Comparison of ENCODE assay signal across 36 cellular contexts in genomic region chr5:159224471-159224870, GRCh38.
"Had no signal": no experiment of that assay in that cellular context is flagged by ENCODE, and none has a peak within 500 bp of the region (broad histone marks: within the 10 kb centered on the region; RNA-seq: fewer than 3 reads in every experiment).

No MANE protein-coding gene starts in this region.

- H3K9me3 ChIP-seq: Peyer's patch had no signal

- ATAC-seq: activated naive CD8-positive, alpha-beta T cell treated with anti-CD3 and anti-CD28 coated beads, Interleukin-2, amount 50 U/mL, for 24 hours; PC-3; Right ventricle myocardium inferior had no signal

- H3K36me3 ChIP-seq: cardiac muscle cell, Peyer's patch had no signal

- H3K4me1 Mint-ChIP-seq: activated B cell treated with CpG ODN at 0.5 μM for 24 hours; activated naive CD4-positive, alpha-beta T cell treated with anti-CD3 and anti-CD28 coated beads, Interleukin-2, amount 10 ng/mL, durations not matched to agents 7 days and 5 days; brain; central memory CD8-positive, alpha-beta T cell had no signal

- H3K36me3 Mint-ChIP-seq: activated CD4-positive, alpha-beta memory T cell treated with anti-CD3 and anti-CD28 coated beads for 36 hours; activated naive CD4-positive, alpha-beta T cell treated with anti-CD3 and anti-CD28 coated beads, Interleukin-2, amount 10 ng/mL, durations not matched to agents 7 days and 5 days; brain had no signal

- H3K27me3 ChIP-seq: Peyer's patch had no signal

- H3K27me3 Mint-ChIP-seq: activated B cell treated with CpG ODN at 0.5 μM for 24 hours; activated CD4-positive, alpha-beta memory T cell treated with anti-CD3 and anti-CD28 coated beads for 36 hours; activated naive CD8-positive, alpha-beta T cell; central memory CD8-positive, alpha-beta T cell had no signal

- H3K4me3 Mint-ChIP-seq: activated B cell treated with CpG ODN at 0.5 μM for 24 hours; activated CD4-positive, alpha-beta memory T cell treated with anti-CD3 and anti-CD28 coated beads for 36 hours; activated naive CD4-positive, alpha-beta T cell treated with anti-CD3 and anti-CD28 coated beads, Interleukin-2, amount 10 ng/mL, durations not matched to agents 7 days and 5 days; activated naive CD8-positive, alpha-beta T cell; activated naive CD8-positive, alpha-beta T cell treated with anti-CD3 and anti-CD28 coated beads, Interleukin-2, amount 50 U/mL, for 24 hours; brain; central memory CD8-positive, alpha-beta T cell had no signal

- DNase-seq: activated B cell treated with CpG ODN at 0.5 μM for 24 hours; activated CD4-positive, alpha-beta memory T cell treated with anti-CD3 and anti-CD28 coated beads for 36 hours; activated CD4-positive, alpha-beta T cell treated with anti-CD3 and anti-CD28 coated beads for 4 hours; activated CD4-positive, alpha-beta T cell treated with anti-CD3 and anti-CD28 coated beads, Interleukin-2, amount 50 U/mL, for 1 hour; activated CD4-positive, CD25-positive, alpha-beta regulatory T cell treated with anti-CD3 and anti-CD28 coated beads, Interleukin-2, amount 50 U/mL, for 72 hours; activated CD8-positive, alpha-beta memory T cell treated with anti-CD3 and anti-CD28 coated beads, Interleukin-2, amount 50 U/mL, for 48 hours; activated effector memory CD4-positive, alpha-beta T cell treated with Interleukin-2 at 50 U/mL for 16 hours; activated naive CD4-positive, alpha-beta T cell treated with anti-CD3 and anti-CD28 coated beads, Interleukin-2, amount 10 ng/mL, durations not matched to agents 7 days and 5 days; activated naive CD8-positive, alpha-beta T cell treated with anti-CD3 and anti-CD28 coated beads, Interleukin-2, amount 50 U/mL, for 24 hours; activated T-cell treated with anti-CD3 and anti-CD28 coated beads, Interleukin-2, amount 50 U/mL, for 48 hours; anterior cingulate cortex; NCI-H1092 treated with DMSO at 0.1 percent for 48 hours; NCI-H1417; NCI-H146; NCI-H187; NCI-H2029 treated with DMSO at 0.1 percent for 48 hours; NCI-H2107; NCI-H2171; NCI-H510A; NCI-H526 treated with DMSO at 0.1 percent for 48 hours; NCI-H82; PC-3; Peyer's patch; RPMI8226; SIG-M5; SW 1271; T-helper 1 cell; T-helper 2 cell; T-helper 9 cell had no signal

- H3K4me3 ChIP-seq: cardiac muscle cell, Peyer's patch had no signal

- H3K27ac ChIP-seq: cardiac muscle cell, KMS-11, Peyer's patch, VCaP had no signal

- H3K4me1 ChIP-seq: Peyer's patch had no signal

- H3K9me3 Mint-ChIP-seq: activated B cell treated with CpG ODN at 0.5 μM for 24 hours; activated CD4-positive, alpha-beta memory T cell treated with anti-CD3 and anti-CD28 coated beads for 36 hours; activated naive CD4-positive, alpha-beta T cell treated with anti-CD3 and anti-CD28 coated beads, Interleukin-2, amount 10 ng/mL, durations not matched to agents 7 days and 5 days; activated naive CD8-positive, alpha-beta T cell treated with anti-CD3 and anti-CD28 coated beads, Interleukin-2, amount 50 U/mL, for 24 hours; brain; central memory CD8-positive, alpha-beta T cell had no signal

- H3K27ac Mint-ChIP-seq: activated B cell treated with CpG ODN at 0.5 μM for 24 hours; activated CD4-positive, alpha-beta memory T cell treated with anti-CD3 and anti-CD28 coated beads for 36 hours; activated naive CD4-positive, alpha-beta T cell treated with anti-CD3 and anti-CD28 coated beads, Interleukin-2, amount 10 ng/mL, durations not matched to agents 7 days and 5 days; activated naive CD8-positive, alpha-beta T cell; activated naive CD8-positive, alpha-beta T cell treated with anti-CD3 and anti-CD28 coated beads, Interleukin-2, amount 50 U/mL, for 24 hours; brain had no signal
